In genomic region chr7:29285451-29285807, GRCh38 we compare ENCODE assay signal across 8 cellular contexts.
DNase-seq lines count a peak whose midpoint lies in the region; ATAC-seq, FAIRE-seq and TF ChIP-seq lines count a peak whose summit lies in the region.

No MANE protein-coding gene starts in this region.

- H3K36me3 ChIP-seq in upper lobe of left lung, result no peaks in the 10 kb centered on the region

- ATAC-seq in HG03139 (IDR thresholded peaks at IDR 0.05; ENCODE audit: unreplicated experiment) (peak; percentile 63), upper lobe of left lung (ENCODE audit: low FRiP score in 2 of 2) (no peak)

- 45 to 85% methylated on average over 4 of the region's 4 CpGs for WGBS in upper lobe of left lung, 2 donors

- peaks cover 0 to 4% (median 0%) of the 10 kb centered on the region in 4 donors for H3K4me1 ChIP-seq in upper lobe of left lung

- TF ChIP-seq CTCF in upper lobe of left lung (IDR thresholded peaks at IDR 0.05), result no peak

- H3K4me3 ChIP-seq in upper lobe of left lung, result no peak overlapping the region

- DNase-seq in activated naive CD4-positive, alpha-beta T cell treated with Interleukin-2 at 50 U/mL for 16 hours, result peak; percentile 24
- DNase-seq in activated naive CD4-positive, alpha-beta T cell treated with anti-CD3 and anti-CD28 coated beads, Interleukin-2, amount 50 U/mL, for 16 hours, result no peak
- DNase-seq in RCC 7860 (ENCODE audit: low spot score), result peak; percentile 83
- DNase-seq in dedifferentiated amniotic fluid mesenchymal stem cell (ENCODE audit: extremely low spot score), result peak; percentile 37
- peak; percentile 71 for DNase-seq in stromal cell of bone marrow (ENCODE audit: low read depth)
- no peak for DNase-seq in upper lobe of left lung
- DNase-seq in NCI-H128 (lab: John Stamatoyannopoulos, UW; ENCODE audit: unreplicated experiment), result no peak

- H3K27ac ChIP-seq in upper lobe of left lung, result no peak overlapping the region

- no peak for TF ChIP-seq EP300 in upper lobe of left lung (IDR thresholded peaks at IDR 0.05)

- peak; percentile 61 for FAIRE-seq in RCC 7860 (lab: Jason Lieb, UNC)

- H3K9me3 ChIP-seq in upper lobe of left lung, result no peaks in the 10 kb centered on the region

- TF ChIP-seq POLR2A in upper lobe of left lung (IDR thresholded peaks at IDR 0.05), result no peak

- no peaks in the 10 kb centered on the region for H3K27me3 ChIP-seq in upper lobe of left lung

Comparison
In these comparisons a context has a peak if more than half of its experiments do, and no peak if none do; other contexts are left out.
1. DNase-seq: peak in activated naive CD4-positive, alpha-beta T cell treated with Interleukin-2 at 50 U/mL for 16 hours (single experiment), RCC 7860 (single experiment), dedifferentiated amniotic fluid mesenchymal stem cell (single experiment) and stromal cell of bone marrow (single experiment); none in activated naive CD4-positive, alpha-beta T cell treated with anti-CD3 and anti-CD28 coated beads, Interleukin-2, amount 50 U/mL, for 16 hours (single experiment), upper lobe of left lung (0 of 2) and NCI-H128 (single experiment).